Comparison of ENCODE assay signal across 1 cellular context in genomic region chr6:39268721-39269120, GRCh38.
A peak's percentile ranks its signal among the peaks of the same experiment; 100 is the strongest.
TF ChIP-seq lines count a peak whose summit lies in the region.

No MANE protein-coding gene starts in this region.

TF ChIP-seq in H1, 55 proteins besides CTCF, POLR2A, EP300 and RAD21:
- TF ChIP-seq RBBP5 (IDR thresholded peaks at IDR 0.05; ENCODE audit: borderline replicate concordance, low read depth, low read length) (0 out of 2 replicates have a peak, but pooled peaks have one; percentile 34), MAFK (IDR thresholded peaks at IDR 0.05; ENCODE audit: low read depth, low read length) (no peak)
TF ChIP-seq in H1: peak in this region for 1.
